22 cellular contexts compared by ENCODE assay signal in the genomic region with DNA sequence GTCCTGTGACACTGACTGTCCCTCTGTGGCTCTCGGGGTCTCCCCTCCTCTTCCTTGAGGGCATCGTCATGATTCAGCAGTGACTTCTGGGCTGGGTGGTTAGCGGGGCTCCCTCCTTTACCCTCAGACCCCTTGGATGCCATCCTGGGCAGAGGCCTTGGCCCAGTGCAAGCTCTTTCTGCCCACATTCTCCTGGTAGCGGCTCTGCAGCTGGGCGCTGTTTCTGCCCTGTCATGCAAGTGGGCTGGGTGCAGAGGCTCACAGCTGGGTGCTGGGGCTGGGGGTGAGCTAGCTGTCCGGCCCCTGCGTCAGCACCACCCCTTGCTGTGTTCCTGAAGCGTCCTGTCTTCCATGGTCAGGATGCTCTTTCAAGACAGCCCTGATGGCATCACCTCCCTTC.
"Had no signal": no experiment of that assay in that cellular context is flagged by ENCODE, and none has a peak within 500 bp of the region (broad histone marks: within the 10 kb centered on the region; RNA-seq: fewer than 3 reads in every experiment).

No MANE protein-coding gene starts in this region.

- H3K4me2 ChIP-seq: SK-N-SH had no signal

- H3K9me3 Mint-ChIP-seq: activated CD4-positive, alpha-beta memory T cell treated with anti-CD3 and anti-CD28 coated beads for 36 hours; activated CD4-positive, alpha-beta T cell treated with anti-CD3 and anti-CD28 coated beads, Interleukin-2, amount 10 ng/mL, durations not matched to agents 7 days and 5 days; activated naive CD4-positive, alpha-beta T cell treated with anti-CD3 and anti-CD28 coated beads, Interleukin-2, amount 50 U/mL, for 24 hours; activated naive CD8-positive, alpha-beta T cell treated with anti-CD3 and anti-CD28 coated beads, Interleukin-2, amount 10 ng/mL, durations not matched to agents 7 days and 5 days; activated T-helper 2 cell treated with anti-CD3 and anti-CD28 coated beads, Interferon-gamma antibody, Interleukin-2, Interleukin-4, amounts not matched to agents 10 μg/mL and 5 μg/mL and 100 μg/mL, durations not matched to agents 14 hours and 24 hours and 36 hours; T-helper 1 cell treated with Interleukin-12 subunit alpha and Interleukin-12 subunit beta and Interleukin-4 antibody, amounts not matched to agents 30 μg/mL and 1 μg/mL, for 36 hours; T-helper 2 cell treated with Interferon-gamma antibody and Interleukin-4, amounts not matched to agents 5 μg/mL and 100 μg/mL, for 36 hours had no signal

- H3K27me3 Mint-ChIP-seq: activated CD4-positive, alpha-beta memory T cell treated with anti-CD3 and anti-CD28 coated beads for 36 hours; activated CD4-positive, alpha-beta T cell treated with anti-CD3 and anti-CD28 coated beads, Interleukin-2, amount 10 ng/mL, durations not matched to agents 7 days and 5 days; activated naive CD4-positive, alpha-beta T cell treated with anti-CD3 and anti-CD28 coated beads, Interleukin-2, amount 50 U/mL, for 24 hours; brain had no signal

- H3K27ac ChIP-seq: SJSA1 had no signal

- H3K4me3 Mint-ChIP-seq: activated CD4-positive, alpha-beta memory T cell treated with anti-CD3 and anti-CD28 coated beads for 36 hours; activated CD4-positive, alpha-beta T cell treated with anti-CD3 and anti-CD28 coated beads, Interleukin-2, amount 10 ng/mL, durations not matched to agents 7 days and 5 days; activated naive CD4-positive, alpha-beta T cell treated with anti-CD3 and anti-CD28 coated beads, Interleukin-2, amount 50 U/mL, for 24 hours; activated naive CD8-positive, alpha-beta T cell treated with anti-CD3 and anti-CD28 coated beads, Interleukin-2, amount 10 ng/mL, durations not matched to agents 7 days and 5 days; brain; T-helper 1 cell treated with Interleukin-12 subunit alpha and Interleukin-12 subunit beta and Interleukin-4 antibody, amounts not matched to agents 30 μg/mL and 1 μg/mL, for 36 hours; T-helper 2 cell treated with Interferon-gamma antibody and Interleukin-4, amounts not matched to agents 5 μg/mL and 100 μg/mL, for 36 hours had no signal

- H3K36me3 Mint-ChIP-seq: activated CD4-positive, alpha-beta memory T cell treated with anti-CD3 and anti-CD28 coated beads for 36 hours; activated naive CD4-positive, alpha-beta T cell treated with anti-CD3 and anti-CD28 coated beads, Interleukin-2, amount 50 U/mL, for 24 hours; activated naive CD8-positive, alpha-beta T cell treated with anti-CD3 and anti-CD28 coated beads, Interleukin-2, amount 10 ng/mL, durations not matched to agents 7 days and 5 days had no signal

- H3K9me3 ChIP-seq: SJSA1, SK-N-SH had no signal

- DNase-seq: activated CD4-positive, alpha-beta memory T cell treated with anti-CD3 and anti-CD28 coated beads for 36 hours; activated CD4-positive, alpha-beta T cell treated with anti-CD3 and anti-CD28 coated beads, Interleukin-2, amount 10 ng/mL, durations not matched to agents 7 days and 5 days; activated gamma-delta T cell; activated naive CD4-positive, alpha-beta T cell treated with Interleukin-2 at 50 U/mL for 16 hours; activated naive CD8-positive, alpha-beta T cell treated with anti-CD3 and anti-CD28 coated beads, Interleukin-2, amount 10 ng/mL, durations not matched to agents 7 days and 5 days; activated T-cell treated with anti-CD3 and anti-CD28 coated beads, Interleukin-2, amount 50 U/mL, for 1 hour; central memory CD4-positive, alpha-beta T cell; Karpas-422; NCI-H1092; NCI-H1436 treated with DMSO at 0.1 percent for 48 hours; NCI-H1694 treated with DMSO at 0.1 percent for 48 hours; NCI-H2029; NCI-H345; NCI-H524 treated with DMSO at 0.1 percent for 48 hours; SHP77 treated with DMSO at 0.1 percent for 48 hours; SK-N-SH had no signal

- H3K27me3 ChIP-seq: SJSA1 had no signal

- H3K4me3 ChIP-seq: SJSA1 had no signal

- H3K4me1 Mint-ChIP-seq: activated CD4-positive, alpha-beta T cell treated with anti-CD3 and anti-CD28 coated beads, Interleukin-2, amount 10 ng/mL, durations not matched to agents 7 days and 5 days; activated naive CD4-positive, alpha-beta T cell treated with anti-CD3 and anti-CD28 coated beads, Interleukin-2, amount 50 U/mL, for 24 hours; activated naive CD8-positive, alpha-beta T cell treated with anti-CD3 and anti-CD28 coated beads, Interleukin-2, amount 10 ng/mL, durations not matched to agents 7 days and 5 days had no signal

- H3K9ac ChIP-seq: SK-N-SH had no signal
